25 cellular contexts compared by ENCODE assay signal in the genomic region with DNA sequence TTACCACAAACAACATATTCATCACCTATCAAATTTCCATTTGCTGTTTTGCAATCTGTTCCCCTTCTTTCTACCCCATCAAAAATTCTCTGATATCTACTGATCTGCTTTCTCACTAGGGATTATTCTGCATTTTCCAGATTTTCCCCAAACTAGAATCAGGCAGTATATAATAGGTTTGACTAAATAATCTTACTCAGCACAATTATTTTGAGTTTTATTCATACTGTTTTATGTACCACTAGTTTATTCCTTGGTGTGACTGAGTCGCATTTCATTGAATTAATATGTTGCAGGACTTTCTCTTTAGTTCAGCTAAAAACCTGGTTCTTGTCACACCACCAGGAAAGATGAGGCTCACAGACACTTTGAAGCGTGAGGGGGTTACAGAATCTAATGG.
"Had no signal": no experiment of that assay in that cellular context is flagged by ENCODE, and none has a peak within 500 bp of the region (broad histone marks: within the 10 kb centered on the region; RNA-seq: fewer than 3 reads in every experiment).

No MANE protein-coding gene starts in this region.

- H3K27me3 ChIP-seq: dorsolateral prefrontal cortex, esophagus muscularis mucosa, foreskin keratinocyte, gastroesophageal sphincter, heart left ventricle, hepatocyte had no signal

- H3K4me1 ChIP-seq: esophagus muscularis mucosa, foreskin keratinocyte, gastroesophageal sphincter, heart left ventricle, left ventricle myocardium inferior, lower lobe of right lung had no signal

- FAIRE-seq: endothelial cell of umbilical vein, frontal cortex, kidney had no signal

- DNase-seq: dermis blood vessel endothelial cell; dorsolateral prefrontal cortex; effector CD4-positive, alpha-beta T cell; effector memory CD4-positive, alpha-beta T cell; foreskin keratinocyte; heart left ventricle; hypothalamus; immature natural killer cell; islet precursor cell; kidney; kidney glomerular epithelial cell; left colon; left ventricle myocardium inferior; lower lobe of right lung; mesenchymal stem cell; mucosa of descending colon; naive B cell; naive thymus-derived CD8-positive, alpha-beta T cell had no signal

- H3K27ac ChIP-seq: coronary artery, dorsolateral prefrontal cortex, esophagus muscularis mucosa, foreskin keratinocyte, gastroesophageal sphincter, heart left ventricle, hepatocyte, left ventricle myocardium inferior, lower lobe of right lung had no signal

- H3K4me3 ChIP-seq: coronary artery, dorsolateral prefrontal cortex, esophagus muscularis mucosa, gastroesophageal sphincter, heart left ventricle, hepatocyte, left ventricle myocardium inferior, lower lobe of right lung, mucosa of descending colon had no signal

- ATAC-seq: foreskin keratinocyte; gastroesophageal sphincter; heart left ventricle; left colon; left lobe of liver; lower lobe of right lung; mucosa of descending colon; naive thymus-derived CD8-positive, alpha-beta T cell had no signal

- H3K79me2 ChIP-seq: hepatocyte had no signal

- H3K36me3 ChIP-seq: esophagus muscularis mucosa, gastroesophageal sphincter, heart left ventricle, left ventricle myocardium inferior, lower lobe of right lung had no signal

- H2AFZ ChIP-seq: hepatocyte had no signal

- H3K4me2 ChIP-seq: hepatocyte had no signal
